34 cellular contexts compared by ENCODE assay signal in the genomic region with DNA sequence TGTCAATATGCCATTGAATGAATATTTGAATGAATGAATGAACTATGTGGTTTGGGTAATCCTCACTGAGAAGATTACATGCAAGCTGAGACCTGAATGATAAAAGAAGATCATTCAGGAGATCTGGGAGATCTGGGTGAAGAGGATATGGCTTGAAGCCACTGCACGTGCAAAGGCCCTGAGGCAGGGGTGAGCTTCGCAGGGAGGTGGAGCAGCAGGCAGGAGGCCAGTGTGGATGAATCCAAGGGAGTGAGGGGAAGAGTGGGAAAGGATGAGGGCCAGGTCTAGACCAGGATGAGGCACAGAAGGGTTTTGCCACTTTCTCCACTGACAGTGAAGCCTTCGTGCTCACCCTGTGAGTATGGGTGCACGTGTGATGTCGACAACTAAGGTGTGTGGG. TPM values are rescaled to one million over a fixed set of nuclear protein-coding genes. Genes with fewer than 3 reads are reported as not detected.
"Had no signal": no experiment of that assay in that cellular context is flagged by ENCODE, and none has a peak within 500 bp of the region (broad histone marks: within the 10 kb centered on the region; RNA-seq: fewer than 3 reads in every experiment).

No MANE protein-coding gene starts in this region.

- FAIRE-seq: islet of Langerhans, keratinocyte had no signal

- H3K4me3 Mint-ChIP-seq: dendritic cell treated with granulocyte-macrophage colony-stimulating factor and Interleukin-4, amounts not matched to agents 40 ng/mL and 50 ng/mL, for 4 days; effector memory CD8-positive, alpha-beta T cell; memory B cell; naive thymus-derived CD4-positive, alpha-beta T cell; natural killer cell had no signal

- H3K9me3 Mint-ChIP-seq: dendritic cell treated with granulocyte-macrophage colony-stimulating factor and Interleukin-4, amounts not matched to agents 40 ng/mL and 50 ng/mL, for 4 days; effector memory CD8-positive, alpha-beta T cell; natural killer cell had no signal

- ATAC-seq: effector memory CD8-positive, alpha-beta T cell; esophagus mucosa; gastrocnemius medialis; left cardiac atrium; left lung; left ventricle myocardium superior; lower lobe of right lung; naive thymus-derived CD4-positive, alpha-beta T cell; natural killer cell had no signal

- H3K4me1 ChIP-seq: colonic mucosa, esophagus squamous epithelium, gastrocnemius medialis had no signal

- H3K9me3 ChIP-seq: colonic mucosa, esophagus squamous epithelium, gastrocnemius medialis, left lung, lower lobe of right lung had no signal

- H3K27ac Mint-ChIP-seq: dendritic cell treated with granulocyte-macrophage colony-stimulating factor and Interleukin-4, amounts not matched to agents 40 ng/mL and 50 ng/mL, for 4 days; effector memory CD8-positive, alpha-beta T cell; memory B cell; naive thymus-derived CD4-positive, alpha-beta T cell; natural killer cell had no signal

- H3K36me3 ChIP-seq: colonic mucosa, esophagus squamous epithelium, gastrocnemius medialis, left lung, lower lobe of right lung had no signal

- H3K4me3 ChIP-seq: colonic mucosa, esophagus squamous epithelium, gastrocnemius medialis, heart right ventricle, left lung, lower lobe of right lung had no signal

- H3K27ac ChIP-seq: colonic mucosa, epithelial cell of prostate, esophagus squamous epithelium, gastrocnemius medialis, heart right ventricle, left lung, lower lobe of right lung had no signal

- DNase-seq: colonic mucosa; cortex of kidney; effector CD8-positive, alpha-beta T cell; effector memory CD8-positive, alpha-beta T cell; erythroblast; esophagus squamous epithelium; foreskin fibroblast; foreskin melanocyte; gastrocnemius medialis; glutamatergic neuron; head of caudate nucleus; heart right ventricle; hippocampal formation; left cardiac atrium; left lung; left ventricle myocardium superior; lower lobe of right lung; mesendoderm; midbrain; naive thymus-derived CD4-positive, alpha-beta T cell; natural killer cell had no signal

- H3K27me3 ChIP-seq: colonic mucosa, gastrocnemius medialis had no signal

- H3K4me1 Mint-ChIP-seq: naive thymus-derived CD4-positive, alpha-beta T cell; natural killer cell had no signal

- H3K27me3 Mint-ChIP-seq: memory B cell had no signal

- H3K36me3 Mint-ChIP-seq: memory B cell; naive thymus-derived CD4-positive, alpha-beta T cell; natural killer cell had no signal

RNA-seq across cellular contexts. Expression of a gene that starts 49.9 kb away (rescaled TPM):
- total RNA-seq: colonic mucosa; dermis microvascular lymphatic vessel endothelial cell; esophagus mucosa; esophagus squamous epithelium; gastrocnemius medialis; glomerular endothelial cell; kidney epithelial cell; left cardiac atrium; left lung; left ventricle myocardium superior; lower leg skin; lower lobe of right lung; lung microvascular endothelial cell; mononuclear cell; mucosa of gallbladder; naive thymus-derived CD4-positive, alpha-beta T cell; natural killer cell had no signal
- polyA plus RNA-seq: keratinocyte; naive thymus-derived CD4-positive, alpha-beta T cell had no signal
